In the genomic region with DNA sequence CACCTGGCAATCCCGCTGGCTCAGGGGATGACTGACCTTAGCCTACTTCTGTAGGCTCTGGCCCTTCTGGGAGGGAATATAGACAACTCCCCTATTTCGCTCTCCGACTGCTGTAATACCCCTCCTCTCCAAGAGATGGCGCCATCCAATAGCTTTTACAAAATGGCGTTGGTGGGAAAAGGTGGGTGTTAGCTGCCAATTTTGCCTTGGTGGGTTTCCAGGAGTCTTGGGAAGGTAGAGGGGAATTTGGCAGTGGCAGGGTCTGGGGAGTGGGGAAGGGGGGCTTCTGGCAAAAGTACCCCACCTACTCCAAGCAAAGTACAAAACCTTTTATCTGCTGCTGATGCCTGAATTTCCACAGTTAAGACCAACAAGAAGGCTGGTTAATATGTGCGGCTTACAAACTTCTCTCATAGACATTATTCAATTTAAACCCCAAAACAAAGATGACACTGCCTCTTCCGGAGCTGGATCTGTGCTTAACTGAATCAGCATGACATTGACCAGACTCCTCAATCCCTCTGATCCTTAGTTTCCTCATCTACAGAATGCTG, we compare ENCODE assay signal across 8 cellular contexts.
DNase-seq lines count a peak whose midpoint lies in the region; ATAC-seq, FAIRE-seq and TF ChIP-seq lines count a peak whose summit lies in the region.

No MANE protein-coding gene starts in this region.

- DNase-seq in CD8-positive, alpha-beta T cell: no peak
- DNase-seq in GM19239 (ENCODE audit: insufficient read length, low spot score): peak; percentile 53
- peak; percentile 43 for DNase-seq in NT2/D1 (ENCODE audit: low read depth, low spot score)
- peak in 34 of 61 donors; percentile 4 to 57 (median 18) for DNase-seq in caudate nucleus (lab: John Stamatoyannopoulos, UW)
- DNase-seq in lung (ENCODE audit: low spot score): no peak
- DNase-seq in uterus: no peak
- DNase-seq in CD8-positive, alpha-beta memory T cell: no peak

- no peak overlapping the region for H3K27ac Mint-ChIP-seq in CD8-positive, alpha-beta T cell
- peak overlapping the region in 1 of 8 donors; percentile 85 for H3K27ac Mint-ChIP-seq in CD8-positive, alpha-beta memory T cell

- no peak overlapping the region for H3K4me3 Mint-ChIP-seq in CD8-positive, alpha-beta T cell
- H3K4me3 Mint-ChIP-seq in CD8-positive, alpha-beta memory T cell: no peak overlapping the region

- peak; percentile 38 for TF ChIP-seq CTCF in CD8-positive, alpha-beta T cell (IDR thresholded peaks at IDR 0.05)
- peak; percentile 43 for TF ChIP-seq CTCF in lung (IDR thresholded peaks at IDR 0.05; ENCODE audit: control extremely low read depth, extremely low read depth)
- TF ChIP-seq CTCF in uterus (IDR thresholded peaks at IDR 0.05): peak in 3 of 4 experiments; percentile 26 to 56 (median 34)

- no peaks in the 10 kb centered on the region for H3K27me3 ChIP-seq in CD8-positive, alpha-beta T cell (ENCODE audit: insufficient read depth, low read length)
- H3K27me3 ChIP-seq in NT2/D1 (ENCODE audit: insufficient read depth, insufficient read length): no peaks in the 10 kb centered on the region
- H3K27me3 ChIP-seq in lung (ENCODE audit: control insufficient read depth, insufficient read depth): no peaks in the 10 kb centered on the region
- no peaks in the 10 kb centered on the region for H3K27me3 ChIP-seq in uterus
- no peaks in the 10 kb centered on the region for H3K27me3 ChIP-seq in CD8-positive, alpha-beta memory T cell (ENCODE audit: insufficient read depth, low read length, poor library complexity, severe bottlenecking)

- ATAC-seq in CD8-positive, alpha-beta T cell: no peak
- no peak for ATAC-seq in lung (ENCODE audit: insufficient read depth, low FRiP score)
- ATAC-seq in HG02610 (IDR thresholded peaks at IDR 0.05; ENCODE audit: unreplicated experiment): no peak

- FAIRE-seq in GM19239 (lab: Jason Lieb, UNC): peak; percentile 66

- CTCF ChIA-PET in CD8-positive, alpha-beta T cell (lab: Charles Lee): interaction anchor here (1.5 kb wide), 1 partner anchor 156 kb away, joined by 8 read pairs; no protein-coding TSS in a partner anchor
- CTCF ChIA-PET in CD8-positive, alpha-beta memory T cell (lab: Charles Lee): no interaction called here

- intact Hi-C loops in CD8-positive, alpha-beta T cell (cut with DNase I, micrococcal nuclease): no loop called here
- intact Hi-C loops in uterus (cut with DNase I; ENCODE audit: low total_unique reads): no loop called here

- POLR2A ChIA-PET in CD8-positive, alpha-beta T cell (lab: Charles Lee): no interaction called here
- POLR2A ChIA-PET in CD8-positive, alpha-beta memory T cell (lab: Charles Lee): no interaction called here

- peaks cover 20% of the 10 kb centered on the region for H3K27me3 Mint-ChIP-seq in CD8-positive, alpha-beta T cell (ENCODE audit: low read depth)
- H3K27me3 Mint-ChIP-seq in CD8-positive, alpha-beta memory T cell: peaks cover 9 to 22% of the 10 kb centered on the region in 2 donors

- no peak for TF ChIP-seq POLR2A in uterus (IDR thresholded peaks at IDR 0.05)

- H3K4me3 ChIP-seq in CD8-positive, alpha-beta T cell (ENCODE audit: low read depth, low read length): no peak overlapping the region
- H3K4me3 ChIP-seq in NT2/D1 (ENCODE audit: insufficient read length, low read depth) (no peak overlapping the region), lung (no peak overlapping the region), uterus (no peak overlapping the region)
- no peak overlapping the region for H3K4me3 ChIP-seq in CD8-positive, alpha-beta memory T cell (ENCODE audit: low read length)

- H3K36me3 Mint-ChIP-seq in CD8-positive, alpha-beta T cell: no peaks in the 10 kb centered on the region
- H3K36me3 Mint-ChIP-seq in CD8-positive, alpha-beta memory T cell: peaks cover 0 to 5% (median 0%) of the 10 kb centered on the region in 3 donors

- peaks cover 7% of the 10 kb centered on the region for H3K9me3 Mint-ChIP-seq in CD8-positive, alpha-beta T cell
- peaks cover 0 to 6% (median 3%) of the 10 kb centered on the region in 5 donors for H3K9me3 Mint-ChIP-seq in CD8-positive, alpha-beta memory T cell

- no peaks in the 10 kb centered on the region for H3K9me3 ChIP-seq in CD8-positive, alpha-beta T cell (ENCODE audit: low read length)
- H3K9me3 ChIP-seq in NT2/D1 (ENCODE audit: insufficient read depth, low read length): no peaks in the 10 kb centered on the region
- H3K9me3 ChIP-seq in lung (ENCODE audit: control insufficient read depth in 2 of 2, insufficient read depth in 1 of 2, low read length in 1 of 2): peaks cover 0 to 1% of the 10 kb centered on the region in 2 donors
- H3K9me3 ChIP-seq in uterus: peaks cover 0 to 2% of the 10 kb centered on the region in 2 donors
- H3K9me3 ChIP-seq in CD8-positive, alpha-beta memory T cell (ENCODE audit: low read length): no peaks in the 10 kb centered on the region

- no peaks in the 10 kb centered on the region for H3K36me3 ChIP-seq in CD8-positive, alpha-beta T cell (ENCODE audit: insufficient read depth, low read length)
- no peaks in the 10 kb centered on the region for H3K36me3 ChIP-seq in NT2/D1 (ENCODE audit: insufficient read depth, insufficient read length, low read length)
- H3K36me3 ChIP-seq in lung (ENCODE audit: control insufficient read depth in 2 of 2, insufficient read depth in 2 of 2, low read length in 2 of 2): no peaks in the 10 kb centered on the region
- no peaks in the 10 kb centered on the region for H3K36me3 ChIP-seq in uterus
- H3K36me3 ChIP-seq in CD8-positive, alpha-beta memory T cell (ENCODE audit: insufficient read depth, low read length): no peaks in the 10 kb centered on the region

- H3K4me1 ChIP-seq in CD8-positive, alpha-beta T cell (ENCODE audit: insufficient read depth, low read length): no peaks in the 10 kb centered on the region
- H3K4me1 ChIP-seq in NT2/D1 (ENCODE audit: insufficient read depth, insufficient read length) (peaks cover 4% of the 10 kb centered on the region), lung (ENCODE audit: control insufficient read depth in 2 of 2, insufficient read depth in 2 of 2, low read length in 2 of 2) (no peaks in the 10 kb centered on the region), uterus (no peaks in the 10 kb centered on the region)
- H3K4me1 ChIP-seq in CD8-positive, alpha-beta memory T cell (ENCODE audit: insufficient read depth, low read length): no peaks in the 10 kb centered on the region

- 43 to 44% methylated on average over 7 of the region's 7 CpGs for WGBS in lung, 2 donors

- H3K4me1 Mint-ChIP-seq in CD8-positive, alpha-beta T cell (ENCODE audit: low read depth): no peaks in the 10 kb centered on the region
- no peaks in the 10 kb centered on the region for H3K4me1 Mint-ChIP-seq in CD8-positive, alpha-beta memory T cell

- no peak overlapping the region for H3K27ac ChIP-seq in CD8-positive, alpha-beta T cell (ENCODE audit: low read depth, low read length)
- H3K27ac ChIP-seq in caudate nucleus (ENCODE audit: low read depth, low read length): no peak overlapping the region
- H3K27ac ChIP-seq in lung (ENCODE audit: low read depth in 1 of 2, low read length in 1 of 2): no peak overlapping the region
- no peak overlapping the region for H3K27ac ChIP-seq in uterus
- no peak overlapping the region for H3K27ac ChIP-seq in CD8-positive, alpha-beta memory T cell (ENCODE audit: low read depth, low read length)

- no peak overlapping the region for H3K9ac ChIP-seq in NT2/D1 (ENCODE audit: insufficient read length, low read depth)

Comparison
In these comparisons a context has a peak if more than half of its experiments do, and no peak if none do; other contexts are left out.
1. DNase-seq: peak in GM19239 (single experiment), NT2/D1 (single experiment) and caudate nucleus (34 of 61); none in CD8-positive, alpha-beta T cell (0 of 7), lung (single experiment), uterus (0 of 2) and CD8-positive, alpha-beta memory T cell (0 of 5).
2. Peak in every context shown above with its lines, with median percentiles within 50 percentile points of each other: CTCF ChIP-seq.